1 cellular context compared by ENCODE assay signal in genomic region chr5:180553530-180553929, GRCh38.
TF ChIP-seq lines count a peak whose summit lies in the region.

No MANE protein-coding gene starts in this region.

TF ChIP-seq in SK-N-SH treated with all-trans-retinoic acid at 6 μM for 48 hours, 23 proteins besides CTCF, POLR2A, EP300 and RAD21 (continued from another document):
- no peak for TF ChIP-seq POU6F1 (CRISPR knock-in tag; IDR thresholded peaks at IDR 0.05; ENCODE audit: borderline replicate concordance, low read depth)
- TF ChIP-seq ZFP30 (CRISPR knock-in tag; IDR thresholded peaks at IDR 0.05): no peak
